Comparison of ENCODE assay signal across 17 cellular contexts in genomic region chr14:61953602-61954001, GRCh38.
"Had no signal": no experiment of that assay in that cellular context is flagged by ENCODE, and none has a peak within 500 bp of the region (broad histone marks: within the 10 kb centered on the region; RNA-seq: fewer than 3 reads in every experiment).

No MANE protein-coding gene starts in this region.

- H3K4me1 Mint-ChIP-seq: mesothelial cell of epicardium, natural killer cell, neural crest cell had no signal

- H3K4me2 ChIP-seq: hepatocyte had no signal

- H3K36me3 Mint-ChIP-seq: natural killer cell, type B pancreatic cell had no signal

- ATAC-seq: natural killer cell had no signal

- H3K36me3 ChIP-seq: colonic mucosa, esophagus squamous epithelium, right atrium auricular region, sigmoid colon, uterus had no signal

- H3K27ac ChIP-seq: colonic mucosa, esophagus squamous epithelium, hepatocyte, right atrium auricular region, sigmoid colon, skin epidermis, uterus had no signal

- H3K9me3 ChIP-seq: colonic mucosa, uterus had no signal

- H3K27ac Mint-ChIP-seq: mesothelial cell of epicardium, natural killer cell, type B pancreatic cell had no signal

- H2AFZ ChIP-seq: hepatocyte had no signal

- H3K4me3 Mint-ChIP-seq: mesothelial cell of epicardium, natural killer cell, neural crest cell, type B pancreatic cell had no signal

- DNase-seq: colonic mucosa; dermis blood vessel endothelial cell; esophagus squamous epithelium; foreskin fibroblast; head of caudate nucleus; natural killer cell; posterior cingulate gyrus; sigmoid colon; stimulated activated CD4-positive, alpha-beta T cell treated with anti-CD3 and anti-CD28 coated beads, Interleukin-2, amount 100 ng/mL, for 24 hours; stimulated activated naive CD4-positive, alpha-beta T cell treated with Interleukin-2 at 50 U/mL for 16 hours; uterus had no signal

- H3K4me1 ChIP-seq: colonic mucosa, esophagus squamous epithelium, right atrium auricular region, sigmoid colon, uterus had no signal

- H3K4me3 ChIP-seq: colonic mucosa, esophagus squamous epithelium, hepatocyte, right atrium auricular region, sigmoid colon, skin epidermis, uterus had no signal

- H3K79me2 ChIP-seq: hepatocyte had no signal

- H3K27me3 ChIP-seq: colonic mucosa, hepatocyte, right atrium auricular region, sigmoid colon, uterus had no signal

- H3K27me3 Mint-ChIP-seq: type B pancreatic cell had no signal
